8 cellular contexts compared by ENCODE assay signal in the genomic region with DNA sequence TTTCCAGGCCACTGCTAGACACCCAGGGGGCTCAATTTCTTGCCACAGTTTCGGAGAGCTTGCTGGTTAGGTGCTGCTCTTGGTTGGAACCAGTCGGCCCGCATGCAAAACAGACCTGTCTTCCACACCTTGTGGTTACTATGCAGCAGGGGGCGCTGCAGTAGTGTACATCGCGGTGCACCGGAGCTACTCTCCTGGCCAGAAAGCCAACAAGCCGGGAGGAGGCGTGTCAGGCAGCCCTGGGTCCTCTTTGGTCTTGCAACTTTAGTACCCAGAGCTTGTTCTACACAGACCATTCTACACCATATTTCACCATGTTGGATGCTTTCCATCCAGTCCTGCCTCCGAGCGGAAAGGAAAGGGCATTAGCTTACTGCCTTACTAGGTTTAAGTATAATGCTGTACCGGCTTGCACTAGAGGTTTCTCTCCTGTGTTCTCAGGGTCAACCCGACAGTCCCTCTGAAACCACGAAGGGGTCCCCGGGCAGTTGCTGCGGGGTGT. TPM values are rescaled to one million over a fixed set of nuclear protein-coding genes. Genes with fewer than 3 reads are reported as not detected.
DNase-seq lines count a peak whose midpoint lies in the region; ATAC-seq and TF ChIP-seq lines count a peak whose summit lies in the region.

No MANE protein-coding gene starts in this region.

- no peak overlapping the region for H3K27ac Mint-ChIP-seq in nephron progenitor cell
- H3K27ac Mint-ChIP-seq in stimulated activated naive CD8-positive, alpha-beta T cell treated with anti-CD3 and anti-CD28 coated beads, Interleukin-15, Interleukin-2, amounts not matched to agents 100 ng/mL and 50 ng/mL, for 24 hours: peak overlapping the region; percentile 84

- H3K4me3 Mint-ChIP-seq in nephron progenitor cell: peak overlapping the region; percentile 93
- peak overlapping the region; percentile 93 for H3K4me3 Mint-ChIP-seq in stimulated activated naive CD8-positive, alpha-beta T cell treated with anti-CD3 and anti-CD28 coated beads, Interleukin-15, Interleukin-2, amounts not matched to agents 100 ng/mL and 50 ng/mL, for 24 hours

- peak overlapping the region; percentile 72 for H3K4me3 ChIP-seq in HAP-1
- H3K4me3 ChIP-seq in RWPE2 (ENCODE audit: severe bottlenecking): peak overlapping the region; percentile 74

- no peaks in the 10 kb centered on the region for H3K36me3 Mint-ChIP-seq in nephron progenitor cell (ENCODE audit: low read depth)
- no peaks in the 10 kb centered on the region for H3K36me3 Mint-ChIP-seq in stimulated activated naive CD8-positive, alpha-beta T cell treated with anti-CD3 and anti-CD28 coated beads, Interleukin-15, Interleukin-2, amounts not matched to agents 100 ng/mL and 50 ng/mL, for 24 hours (ENCODE audit: low read depth)

- DNase-seq in G401 (ENCODE audit: low spot score) (peak; percentile 98), HAP-1 (ENCODE audit: low spot score in 2 of 2) (peak; percentile 93 to 98), M059J (ENCODE audit: low read depth) (peak; percentile 88), RWPE2 (ENCODE audit: low spot score) (peak; percentile 93), fibroblast of the conjunctiva (ENCODE audit: low read depth) (peak; percentile 95), nephron progenitor cell (peak; percentile 95)
- DNase-seq in activated effector memory CD4-positive, alpha-beta T cell treated with anti-CD3 and anti-CD28 coated beads, Interleukin-2, amount 50 U/mL, for 16 hours: peak; percentile 97

- TF ChIP-seq CTCF in RWPE2 (IDR thresholded peaks at IDR 0.05; ENCODE audit: poor library complexity, severe bottlenecking): peak; percentile 91
- TF ChIP-seq CTCF in nephron progenitor cell (IDR thresholded peaks at IDR 0.05): peak; percentile 80

- no peaks in the 10 kb centered on the region for H3K9me3 Mint-ChIP-seq in nephron progenitor cell
- H3K9me3 Mint-ChIP-seq in stimulated activated naive CD8-positive, alpha-beta T cell treated with anti-CD3 and anti-CD28 coated beads, Interleukin-15, Interleukin-2, amounts not matched to agents 100 ng/mL and 50 ng/mL, for 24 hours: no peaks in the 10 kb centered on the region

- H3K27ac ChIP-seq in RWPE2 (ENCODE audit: poor library complexity, severe bottlenecking): peak overlapping the region; percentile 58

- no peaks in the 10 kb centered on the region for H3K27me3 ChIP-seq in HAP-1 (ENCODE audit: low read depth)
- no peaks in the 10 kb centered on the region for H3K27me3 ChIP-seq in RWPE2 (ENCODE audit: insufficient read depth, poor library complexity, severe bottlenecking)

- H3K27me3 Mint-ChIP-seq in nephron progenitor cell (ENCODE audit: low read depth, poor library complexity): peaks cover 21% of the 10 kb centered on the region
- H3K27me3 Mint-ChIP-seq in stimulated activated naive CD8-positive, alpha-beta T cell treated with anti-CD3 and anti-CD28 coated beads, Interleukin-15, Interleukin-2, amounts not matched to agents 100 ng/mL and 50 ng/mL, for 24 hours: peaks cover 20% of the 10 kb centered on the region

- in situ Hi-C loops in G401 (cut with HindIII; ENCODE audit: low sequenced_read_pairs) (no loop called here), HAP-1 (cut with MboI; ENCODE audit: low sequenced_read_pairs) (loop anchor here (25.0 kb wide), 1 partner anchor 327 kb away; no protein-coding TSS in a partner anchor)

- peaks cover 45% of the 10 kb centered on the region for H3K4me1 Mint-ChIP-seq in nephron progenitor cell
- H3K4me1 Mint-ChIP-seq in stimulated activated naive CD8-positive, alpha-beta T cell treated with anti-CD3 and anti-CD28 coated beads, Interleukin-15, Interleukin-2, amounts not matched to agents 100 ng/mL and 50 ng/mL, for 24 hours (ENCODE audit: low read depth): peaks cover 15% of the 10 kb centered on the region

- H3K36me3 ChIP-seq in HAP-1 (replicated peaks): no peaks in the 10 kb centered on the region
- no peaks in the 10 kb centered on the region for H3K36me3 ChIP-seq in RWPE2 (ENCODE audit: low read depth)

- peak; percentile 69 for ATAC-seq in RWPE2 (ENCODE audit: low read depth)

- H3K9me3 ChIP-seq in HAP-1: no peaks in the 10 kb centered on the region
- H3K9me3 ChIP-seq in RWPE2 (ENCODE audit: severe bottlenecking): no peaks in the 10 kb centered on the region

- H3K4me1 ChIP-seq in HAP-1 (peaks cover 15% of the 10 kb centered on the region), RWPE2 (ENCODE audit: insufficient read depth, poor library complexity, severe bottlenecking) (no peaks in the 10 kb centered on the region)

RNA-seq across cellular contexts. Expression of gene TMTC2, which starts 0.9 kb away (rescaled TPM):
- 0.58 and 0.74 TPM in 2 replicates for total RNA-seq in G401 (2014; rRNA removed; shearing (Covaris generic))
- total RNA-seq in M059J (2014; rRNA removed; shearing (Covaris generic)): 0.05 and 0.57 TPM in 2 replicates

Comparison
In these comparisons a context has a peak if more than half of its experiments do, and no peak if none do; other contexts are left out.
1. Peak in every context shown above with its lines: DNase-seq, ATAC-seq, H3K4me3 ChIP-seq and H3K27ac ChIP-seq.